Comparison of ENCODE assay signal across 8 cellular contexts in the genomic region with DNA sequence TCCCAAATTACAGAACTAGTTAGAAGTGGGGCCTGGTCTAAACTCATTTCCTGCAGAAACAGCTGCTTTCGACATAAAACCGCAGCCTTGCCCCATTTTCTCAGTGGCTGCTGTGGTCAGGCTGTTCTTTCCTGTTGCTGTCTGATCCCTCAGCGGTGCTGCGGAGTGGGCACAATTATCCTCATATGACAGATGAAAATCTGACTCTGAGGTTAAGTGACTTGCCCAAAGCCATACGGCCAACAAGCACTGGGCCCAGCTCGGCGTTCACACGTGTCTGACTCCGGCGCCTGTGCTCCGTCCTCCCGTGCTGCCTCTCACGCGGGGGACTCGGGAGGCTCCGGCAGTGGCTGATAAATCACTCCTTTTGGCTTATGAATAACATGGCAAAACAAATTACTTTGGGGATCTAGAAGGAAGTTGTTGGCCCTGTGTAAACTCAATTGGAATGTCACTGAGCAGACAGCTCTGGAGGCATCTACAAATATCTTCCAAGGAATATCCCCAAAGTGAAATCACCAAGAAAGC.
A peak's percentile ranks its signal among the peaks of the same experiment; 100 is the strongest.
DNase-seq lines count a peak whose midpoint lies in the region; ATAC-seq and TF ChIP-seq lines count a peak whose summit lies in the region.

No MANE protein-coding gene starts in this region.

- DNase-seq in OCI-LY7 (ENCODE audit: low spot score) (peak; percentile 78), left ventricle myocardium inferior (peak; percentile 67), foreskin keratinocyte (no peak), superior temporal gyrus (ENCODE audit: extremely low spot score) (no peak)
- peak; percentile 41 to 52 for DNase-seq in activated T-helper 1 cell treated with anti-CD3 and anti-CD28 coated beads, Interleukin-2, amount 50 U/mL, for 16 hours (ENCODE audit: low read depth in 1 of 2, low spot score in 1 of 2)
- peak; percentile 60 to 63 for DNase-seq in stimulated activated CD4-positive, alpha-beta T cell treated with anti-CD3 and anti-CD28 coated beads, Interleukin-2, amount 100 ng/mL, for 48 hours

- H2AFZ ChIP-seq in OCI-LY7 (ENCODE audit: low read length), result peak overlapping the region; percentile 60; the same call in 1 of the 2 replicates

- POLR2A ChIA-PET in OCI-LY7 (lab: Charles Lee), result interaction anchor here (0.6 to 1.1 kb wide), 2 partner anchors 10 to 207 kb away, joined by 3 read pairs; no protein-coding TSS in a partner anchor

- peak overlapping the region; percentile 58 for H3K4me2 ChIP-seq in OCI-LY7 (ENCODE audit: low read length)

- H3K27me3 ChIP-seq in left ventricle myocardium inferior (ENCODE audit: low read depth) (no peaks in the 10 kb centered on the region), foreskin keratinocyte (no peaks in the 10 kb centered on the region)

- no peaks in the 10 kb centered on the region for H3K79me2 ChIP-seq in OCI-LY7 (ENCODE audit: insufficient read depth, low read depth, low read length)

- no TSS peak for BruUV-seq in OCI-LY7 (replicated peaks; lab: Mats Ljungman, UMichigan)

- H3K27ac ChIP-seq in OCI-LY7 (ENCODE audit: low read depth, low read length, poor library complexity, severe bottlenecking) (peak overlapping the region; percentile 69), left ventricle myocardium inferior (replicated peaks) (peak overlapping the region; percentile 30), foreskin keratinocyte (no peak overlapping the region)

- H3K36me3 ChIP-seq in OCI-LY7 (ENCODE audit: insufficient read depth, low read length) (no peaks in the 10 kb centered on the region), left ventricle myocardium inferior (peaks cover 5% of the 10 kb centered on the region)

- no peaks in the 10 kb centered on the region for H3K9me2 ChIP-seq in OCI-LY7 (ENCODE audit: insufficient read depth, low read length)

- H3K4me3 ChIP-seq in OCI-LY7 (ENCODE audit: low read depth, low read length, poor library complexity, severe bottlenecking), result peak overlapping the region; percentile 33
- H3K4me3 ChIP-seq in left ventricle myocardium inferior, result no peak overlapping the region

- no peak for TF ChIP-seq CTCF in OCI-LY7 (conservative IDR thresholded peaks at IDR 0.05; ENCODE audit: low read length)
- TF ChIP-seq CTCF in left ventricle myocardium inferior (IDR thresholded peaks at IDR 0.05; ENCODE audit: borderline replicate concordance), result no peak
- no peak for TF ChIP-seq CTCF in foreskin keratinocyte (conservative IDR thresholded peaks at IDR 0.05)

- H3K9me3 ChIP-seq in OCI-LY7 (ENCODE audit: low read length) (no peaks in the 10 kb centered on the region), left ventricle myocardium inferior (replicated peaks) (no peaks in the 10 kb centered on the region)

- H4K20me1 ChIP-seq in OCI-LY7 (ENCODE audit: insufficient read depth, low read length), result no peaks in the 10 kb centered on the region

- CTCF ChIA-PET in OCI-LY7 (lab: Charles Lee; ENCODE audit: unreplicated experiment), result no interaction called here

- H3K4me1 ChIP-seq in OCI-LY7 (ENCODE audit: insufficient read depth, low read length, poor library complexity, severe bottlenecking), result peaks cover 36% of the 10 kb centered on the region
- peaks cover 4% of the 10 kb centered on the region for H3K4me1 ChIP-seq in left ventricle myocardium inferior
- H3K4me1 ChIP-seq in foreskin keratinocyte, result no peaks in the 10 kb centered on the region

- intact Hi-C loops in OCI-LY7 (cut with micrococcal nuclease; ENCODE audit: unreplicated experiment), result no loop called here
- intact Hi-C loops in left ventricle myocardium inferior (cut with micrococcal nuclease), result no loop called here

- ATAC-seq in GM21723 (IDR thresholded peaks at IDR 0.05; ENCODE audit: unreplicated experiment) (peak; percentile 54), GM19351 (IDR thresholded peaks at IDR 0.05; ENCODE audit: unreplicated experiment) (no peak), foreskin keratinocyte (no peak)

Comparison
In these comparisons a context has a peak if more than half of its experiments do, and no peak if none do; other contexts are left out.
1. DNase-seq: peak in OCI-LY7 (single experiment), activated T-helper 1 cell treated with anti-CD3 and anti-CD28 coated beads, Interleukin-2, amount 50 U/mL, for 16 hours (2 of 2), left ventricle myocardium inferior (single experiment) and stimulated activated CD4-positive, alpha-beta T cell treated with anti-CD3 and anti-CD28 coated beads, Interleukin-2, amount 100 ng/mL, for 48 hours (2 of 2); none in foreskin keratinocyte (0 of 2) and superior temporal gyrus (single experiment).